Comparison of ENCODE assay signal across 12 cellular contexts in the genomic region with DNA sequence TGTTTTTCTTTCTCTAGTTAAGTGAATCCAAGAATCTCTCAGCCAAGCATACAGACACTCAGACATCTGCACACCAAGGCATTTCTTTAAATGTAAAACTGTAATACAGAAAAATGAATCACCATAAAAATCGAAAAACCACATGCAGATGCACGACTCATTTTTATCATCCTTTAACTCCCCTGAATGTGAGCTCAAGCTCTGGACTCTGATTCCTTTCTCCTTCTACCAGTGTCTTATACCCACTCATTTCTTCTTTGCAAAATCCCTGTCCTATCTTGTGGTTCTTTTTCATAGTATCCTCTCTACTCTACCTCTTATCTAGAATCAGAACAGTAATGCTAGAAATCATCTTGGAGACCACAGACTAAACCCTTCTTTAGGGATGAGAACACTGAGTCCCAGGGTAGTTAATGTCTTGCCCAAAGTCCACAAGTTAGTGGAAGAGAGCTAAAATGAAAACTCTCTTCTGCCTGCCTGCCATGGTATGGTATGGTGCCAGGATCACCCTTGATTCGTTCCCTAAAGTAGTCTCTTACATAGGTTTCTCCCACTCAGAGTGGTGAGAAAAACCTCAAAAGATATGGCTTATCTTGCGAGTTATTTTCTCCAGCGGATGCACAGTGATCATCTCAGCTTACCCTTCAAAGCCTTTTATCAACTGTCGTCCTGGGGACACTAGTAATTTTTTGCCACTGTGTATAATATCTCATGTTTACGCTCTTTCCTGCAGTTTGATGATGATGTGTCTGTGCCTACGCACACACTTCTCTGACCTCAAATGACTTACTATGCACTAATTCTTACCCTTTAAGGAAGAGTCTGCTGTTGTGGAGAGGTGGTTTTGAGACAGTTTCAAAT. TPM values are rescaled to one million over a fixed set of nuclear protein-coding genes. Genes with fewer than 3 reads are reported as not detected.
DNase-seq lines count a peak whose midpoint lies in the region; ATAC-seq, FAIRE-seq and TF ChIP-seq lines count a peak whose summit lies in the region.
"Had no signal": no experiment of that assay in that cellular context is flagged by ENCODE, and none has a peak within 500 bp of the region (broad histone marks: within the 10 kb centered on the region; RNA-seq: fewer than 3 reads in every experiment).

No MANE protein-coding gene starts in this region.

- peaks cover 57% of the 10 kb centered on the region for H3K4me1 Mint-ChIP-seq in chondrocyte (ENCODE audit: low read depth)

- H3K4me3 ChIP-seq in rectal smooth muscle tissue (ENCODE audit: low read length), result no peak overlapping the region
- no peak overlapping the region for H3K4me3 ChIP-seq in heart right ventricle
- H3K4me3 ChIP-seq: PC-9, tibial nerve had no signal

- WGBS in heart right ventricle, 2 donors, result 87 to 89% methylated on average over 8 of the region's 8 CpGs

- intact Hi-C loops in heart right ventricle (cut with DNase I), result no loop called here

- no peaks in the 10 kb centered on the region for H3K27me3 Mint-ChIP-seq in chondrocyte (ENCODE audit: low read depth)

- H3K4me1 ChIP-seq in rectal smooth muscle tissue (ENCODE audit: control insufficient read depth, insufficient read depth, low read length) (peaks cover 8% of the 10 kb centered on the region), heart right ventricle (peaks cover 0 to 16% (median 0%) of the 10 kb centered on the region in 9 donors)

- ATAC-seq in heart right ventricle, result no peak
- ATAC-seq in GM19397 (IDR thresholded peaks at IDR 0.05; ENCODE audit: unreplicated experiment), result no peak
- ATAC-seq in HG03097 (IDR thresholded peaks at IDR 0.05; ENCODE audit: low FRiP score, unreplicated experiment), result no peak

- no peak for TF ChIP-seq CTCF in chondrocyte (IDR thresholded peaks at IDR 0.05)
- TF ChIP-seq CTCF in heart right ventricle (IDR thresholded peaks at IDR 0.05), result no peak

- H3K27ac ChIP-seq in rectal smooth muscle tissue (ENCODE audit: low read depth, low read length), result peak overlapping the region; percentile 54
- peak overlapping the region in 1 of 10 donors; percentile 10 for H3K27ac ChIP-seq in heart right ventricle
- H3K27ac ChIP-seq: PC-9 had no signal

- no peaks in the 10 kb centered on the region for H3K9me3 ChIP-seq in heart right ventricle
- H3K9me3 ChIP-seq: tibial nerve had no signal

- H3K4me3 Mint-ChIP-seq in chondrocyte (ENCODE audit: unreplicated experiment), result no peak overlapping the region

- peaks cover 9% of the 10 kb centered on the region for H3K36me3 Mint-ChIP-seq in chondrocyte (ENCODE audit: low read depth)

- H3K9ac ChIP-seq in rectal smooth muscle tissue (ENCODE audit: low read length), result no peak overlapping the region

- H3K36me3 ChIP-seq in rectal smooth muscle tissue (ENCODE audit: control insufficient read depth, insufficient read depth, low read length), result peaks cover 10% of the 10 kb centered on the region
- H3K36me3 ChIP-seq in heart right ventricle, result peaks cover 0 to 90% (median 25%) of the 10 kb centered on the region in 9 donors

- DNase-seq in H54 (ENCODE audit: insufficient read length, low spot score) (no peak), T-helper 22 cell (ENCODE audit: low read depth) (peak; percentile 7), chondrocyte (ENCODE audit: low spot score) (no peak), iPS-NIHi11 (ENCODE audit: low spot score) (no peak), heart right ventricle (no peak)
- DNase-seq: activated gamma-delta T cell, NCI-H2171 treated with DMSO at 0.1 percent for 48 hours, PC-9 had no signal

- H3K27me3 ChIP-seq in rectal smooth muscle tissue (ENCODE audit: control insufficient read depth, insufficient read depth, low read length) (no peaks in the 10 kb centered on the region), heart right ventricle (no peaks in the 10 kb centered on the region)
- H3K27me3 ChIP-seq: tibial nerve had no signal

- FAIRE-seq in H54 (lab: Jason Lieb, UNC), result peak; percentile 86

- peak overlapping the region; percentile 1 for H3K27ac Mint-ChIP-seq in chondrocyte (ENCODE audit: unreplicated experiment)

- H3K9me3 Mint-ChIP-seq in chondrocyte (ENCODE audit: low read depth), result no peaks in the 10 kb centered on the region

- no peak for TF ChIP-seq POLR2A in H54 (IDR thresholded peaks at IDR 0.05; ENCODE audit: low read depth, low read length)

RNA-seq across cellular contexts. Expression of a gene that starts 30.2 kb away (rescaled TPM):
- 47.6 to 59.4 TPM (median 52.7 TPM) in 3 replicates for total RNA-seq in chondrocyte
- total RNA-seq in heart right ventricle, result 10 to 100 TPM; 35.3 to 50.9 (median 43.6) TPM
- polyA plus RNA-seq in heart right ventricle, result 10 to 100 TPM; 31.4 to 36.9 TPM
